Comparison of ENCODE assay signal across 10 cellular contexts in genomic region chr2:96409543-96410184, GRCh38.
DNase-seq lines count a peak whose midpoint lies in the region; ATAC-seq, FAIRE-seq and TF ChIP-seq lines count a peak whose summit lies in the region.
"Had no signal": no experiment of that assay in that cellular context is flagged by ENCODE, and none has a peak within 500 bp of the region (broad histone marks: within the 10 kb centered on the region; RNA-seq: fewer than 3 reads in every experiment).

No MANE protein-coding gene starts in this region.

- H4K91ac ChIP-seq in H1 (replicated peaks; ENCODE audit: insufficient read length, low read length) = peak overlapping the region; percentile 65

- no peak overlapping the region for H3K4me2 ChIP-seq in H1 (ENCODE audit: insufficient read depth in 1 of 2, low read depth in 2 of 2, low read length in 2 of 2)
- H3K4me2 ChIP-seq in parathyroid adenoma (ENCODE audit: low read length) = no peak overlapping the region
- H3K4me2 ChIP-seq in Karpas-422 (ENCODE audit: low read depth, low read length, poor library complexity, severe bottlenecking) = no peak overlapping the region

- DNase-seq in HEK293T (ENCODE audit: extremely low spot score) (no peak), NCI-H446 treated with DMSO at 0.1 percent for 48 hours (lab: John Stamatoyannopoulos, UW) (peak; percentile 86), H1 (ENCODE audit: low read depth in 1 of 2, low spot score in 2 of 2) (no peak), Karpas-422 (no peak), DMS53 treated with DMSO at 0.1 percent for 48 hours (lab: John Stamatoyannopoulos, UW; ENCODE audit: unreplicated experiment) (no peak)
- DNase-seq: activated naive CD4-positive, alpha-beta T cell; tibial artery had no signal

- no peaks in the 10 kb centered on the region for H3K79me1 ChIP-seq in H1 (ENCODE audit: low read depth, low read length)

- H3K23ac ChIP-seq in H1 (ENCODE audit: insufficient read length) = no peak overlapping the region

- no peak overlapping the region for H4K8ac ChIP-seq in H1 (ENCODE audit: extremely low read depth, insufficient read depth, low read length)

- no peak overlapping the region for H2AFZ ChIP-seq in H1 (ENCODE audit: low read length)
- peak overlapping the region; percentile 17 for H2AFZ ChIP-seq in parathyroid adenoma
- no peak overlapping the region for H2AFZ ChIP-seq in Karpas-422 (ENCODE audit: low read length)

- H2BK12ac ChIP-seq in H1 (ENCODE audit: low read depth, low read length) = peak overlapping the region; percentile 69; the same call in 1 of the 2 replicates

- H3K27ac ChIP-seq in H1 (ENCODE audit: low read depth, low read length) (no peak overlapping the region), parathyroid adenoma (no peak overlapping the region), Karpas-422 (ENCODE audit: low read length) (no peak overlapping the region)

- TF ChIP-seq RAD21 in H1 (IDR thresholded peaks at IDR 0.05 in 1 of 2, conservative IDR thresholded peaks at IDR 0.05 in 1 of 2; ENCODE audit: low read depth in 2 of 2, low read length in 2 of 2) = no peak

- no peaks in the 10 kb centered on the region for H3K79me2 ChIP-seq in H1 (ENCODE audit: control insufficient read depth in 1 of 2, insufficient read depth in 2 of 2, low read length in 2 of 2)
- no peaks in the 10 kb centered on the region for H3K79me2 ChIP-seq in parathyroid adenoma
- H3K79me2 ChIP-seq in Karpas-422 (ENCODE audit: low read length) = no peaks in the 10 kb centered on the region

- H3K9ac ChIP-seq in H1 (replicated peaks in 1 of 4; ENCODE audit: extremely low read depth in 1 of 4, low read depth in 3 of 4, low read length in 3 of 4) (no peak overlapping the region), parathyroid adenoma (no peak overlapping the region), Karpas-422 (ENCODE audit: low read length) (no peak overlapping the region)

- no peak overlapping the region for H3K56ac ChIP-seq in H1 (replicated peaks; ENCODE audit: insufficient read length, low read depth, low read length)

- TF ChIP-seq CTCF in H1 (IDR thresholded peaks at IDR 0.05; ENCODE audit: control extremely low read depth in 1 of 3, insufficient read depth in 1 of 3, low read depth in 1 of 3, low read length in 3 of 3) (no peak), parathyroid adenoma (IDR thresholded peaks at IDR 0.05) (no peak)

- no peaks in the 10 kb centered on the region for H3K9me3 ChIP-seq in H1 (ENCODE audit: insufficient read depth in 2 of 2, low read depth in 1 of 2, low read length in 1 of 2)
- H3K9me3 ChIP-seq in parathyroid adenoma (ENCODE audit: control insufficient read depth, low read length) = no peaks in the 10 kb centered on the region
- H3K9me3 ChIP-seq in Karpas-422 (ENCODE audit: low read length) = no peaks in the 10 kb centered on the region
- H3K9me3 ChIP-seq: tibial artery had no signal

- 76% methylated on average over 13 of the region's 13 CpGs; no CpG with 5 or more reads in 1 of the 2 experiments for WGBS in H1 (ENCODE audit: extremely low coverage in 1 of 2, insufficient coverage in 1 of 2, insufficient read length in 1 of 2, insufficient replicate concordance in 2 of 2, low coverage in 1 of 2, low lambda C conversion rate in 2 of 2, missing lambda C conversion rate in 1 of 2), 2 experiments

- H2BK120ac ChIP-seq in H1 (replicated peaks; ENCODE audit: low read depth, low read length) = no peak overlapping the region

- no peaks in the 10 kb centered on the region for H3K9me2 ChIP-seq in Karpas-422 (replicated peaks; ENCODE audit: insufficient read depth, low read length)

- no peak overlapping the region for H3K4me3 ChIP-seq in H1 (ENCODE audit: extremely low read depth in 1 of 4, insufficient read depth in 2 of 4, low read depth in 3 of 4, low read length in 4 of 4)
- no peak overlapping the region for H3K4me3 ChIP-seq in parathyroid adenoma (ENCODE audit: low read depth, low read length)
- no peak overlapping the region for H3K4me3 ChIP-seq in Karpas-422 (ENCODE audit: low read length)
- H3K4me3 ChIP-seq: tibial artery had no signal

- H2BK15ac ChIP-seq in H1 (ENCODE audit: low read length) = no peak overlapping the region

- POLR2A ChIA-PET in HEK293T (lab: Yijun Ruan, JAX) = interaction anchor here (1.2 kb wide), 1 partner anchor 201 kb away, joined by 3 read pairs; the partner anchor contains the start of gene STARD7
- POLR2A ChIA-PET in H1 (lab: Charles Lee; ENCODE audit: partially characterized antibody) = no interaction called here

- H3K23me2 ChIP-seq in H1 (ENCODE audit: low read depth, low read length) = no peaks in the 10 kb centered on the region

- H3K14ac ChIP-seq in H1 (ENCODE audit: insufficient read length) = no peak overlapping the region

- no peak overlapping the region for H2AK5ac ChIP-seq in H1 (ENCODE audit: low read depth, low read length)

- TF ChIP-seq POLR2A in H1 (IDR thresholded peaks at IDR 0.05; ENCODE audit: control extremely low read depth in 1 of 2, low read depth in 2 of 2, low read length in 2 of 2) = no peak

- H3K18ac ChIP-seq in H1 (ENCODE audit: extremely low read depth, low read length) = no peak overlapping the region; the same call in 1 of the 2 replicates

- ATAC-seq in HG02588 (IDR thresholded peaks at IDR 0.05; ENCODE audit: unreplicated experiment) (no peak), GM21786 (IDR thresholded peaks at IDR 0.05; ENCODE audit: unreplicated experiment) (no peak)

- H3K36me3 ChIP-seq in H1 (ENCODE audit: control insufficient read depth in 2 of 4, insufficient read depth in 4 of 4, low read length in 3 of 4) (no peaks in the 10 kb centered on the region), parathyroid adenoma (ENCODE audit: control insufficient read depth, insufficient read depth, low read length) (no peaks in the 10 kb centered on the region), Karpas-422 (ENCODE audit: insufficient read depth, low read length) (no peaks in the 10 kb centered on the region)
- H3K36me3 ChIP-seq: tibial artery had no signal

- no peak overlapping the region for H3K4ac ChIP-seq in H1 (replicated peaks; ENCODE audit: insufficient read length, low read depth, low read length)

- no peaks in the 10 kb centered on the region; a peak in 1 of 7 replicates for H3K27me3 ChIP-seq in H1 (replicated peaks in 1 of 4; ENCODE audit: control insufficient read depth in 3 of 4, extremely low read depth in 1 of 4, insufficient read depth in 3 of 4, low read length in 3 of 4)
- no peaks in the 10 kb centered on the region for H3K27me3 ChIP-seq in parathyroid adenoma (ENCODE audit: control insufficient read depth, insufficient read depth, low read length)
- no peaks in the 10 kb centered on the region for H3K27me3 ChIP-seq in Karpas-422 (ENCODE audit: low read length)
- H3K27me3 ChIP-seq: tibial artery had no signal

- CTCF ChIA-PET in HEK293T (lab: Yijun Ruan, JAX) = interaction anchor here (0.6 to 5.8 kb wide), 6 partner anchors 42 to 1541 kb away, joined by 3 to 68 read pairs (median 3); partner anchors contain the start of gene NEURL3
- CTCF ChIA-PET in H1 (lab: Charles Lee; ENCODE audit: partially characterized antibody) = interaction anchor here (0.6 to 11.6 kb wide), 9 partner anchors 8 to 641 kb away, joined by 3 to 171 read pairs (median 4); partner anchors contain the start of gene NEURL3

- no peak overlapping the region for H4K5ac ChIP-seq in H1 (ENCODE audit: insufficient read length, low read depth, low read length)

- TF ChIP-seq EP300 in H1 (IDR thresholded peaks at IDR 0.05; ENCODE audit: borderline replicate concordance in 1 of 2, low read depth in 2 of 2, low read length in 2 of 2) = no peak

- no peak for FAIRE-seq in H1 (lab: Jason Lieb, UNC)

- H2BK20ac ChIP-seq in H1 (ENCODE audit: low read length) = no peak overlapping the region

- H2BK5ac ChIP-seq in H1 (ENCODE audit: low read depth, low read length) = no peak overlapping the region; the same call in 1 of the 2 replicates

- H3K4me1 ChIP-seq in H1 (replicated peaks in 1 of 4; ENCODE audit: control insufficient read depth in 3 of 4, insufficient read depth in 4 of 4, low read length in 3 of 4) = peaks cover 3 to 7% (median 4%) of the 10 kb centered on the region in 4 experiments
- peaks cover 3% of the 10 kb centered on the region for H3K4me1 ChIP-seq in parathyroid adenoma
- H3K4me1 ChIP-seq in Karpas-422 (ENCODE audit: low read length) = no peaks in the 10 kb centered on the region

- no peaks in the 10 kb centered on the region for H4K20me1 ChIP-seq in H1 (replicated peaks in 1 of 2; ENCODE audit: control insufficient read depth in 1 of 2, insufficient read depth in 2 of 2, low read length in 2 of 2)
- no peaks in the 10 kb centered on the region for H4K20me1 ChIP-seq in Karpas-422 (ENCODE audit: insufficient read depth, low read depth, low read length)

TF ChIP-seq in HEK293T, 16 proteins besides CTCF, POLR2A, EP300 and RAD21:
- TF ChIP-seq LEF1 (IDR thresholded peaks at IDR 0.05; ENCODE audit: borderline replicate concordance) = no peak
- peak; percentile 33; the same call in 1 of the 2 replicates for TF ChIP-seq L3MBTL2 (conservative IDR thresholded peaks at IDR 0.05)
- no peak for TF ChIP-seq PKNOX1 (IDR thresholded peaks at IDR 0.05)
- no peak for TF ChIP-seq ZNF384 (IDR thresholded peaks at IDR 0.05)
- TF ChIP-seq SP1 (IDR thresholded peaks at IDR 0.05) = no peak
- no peak for TF ChIP-seq ARNT (IDR thresholded peaks at IDR 0.05)
